1 cellular context compared by ENCODE assay signal in genomic region chr17:77462101-77462500, GRCh38.
A peak's percentile ranks its signal among the peaks of the same experiment; 100 is the strongest.
TF ChIP-seq lines count a peak whose summit lies in the region.

No MANE protein-coding gene starts in this region.

TF ChIP-seq in GM12878, 131 proteins besides CTCF, POLR2A, EP300 and RAD21 (continued from another document and continues in another):
- TF ChIP-seq PRDM15 (CRISPR knock-in tag; IDR thresholded peaks at IDR 0.05) (no peak), HSF1 (IDR thresholded peaks at IDR 0.05; ENCODE audit: low read depth, low read length) (no peak), ZBTB11 (CRISPR knock-in tag; IDR thresholded peaks at IDR 0.05) (no peak), ETV6 (conservative IDR thresholded peaks at IDR 0.05 in 1 of 2, IDR thresholded peaks at IDR 0.05 in 1 of 2; ENCODE audit: borderline replicate concordance in 1 of 2, low read depth in 1 of 2) (peak in 1 of 2 experiments; percentile 92; a peak in 2 of 4 replicates), ZNF592 (IDR thresholded peaks at IDR 0.05) (no peak; the same call in 1 of the 2 replicates), ZNF217 (IDR thresholded peaks at IDR 0.05) (no peak), YBX1 (IDR thresholded peaks at IDR 0.05) (no peak), SPI1 (IDR thresholded peaks at IDR 0.05; ENCODE audit: borderline replicate concordance, insufficient read depth, low read depth, low read length) (no peak), BMI1 (IDR thresholded peaks at IDR 0.05; ENCODE audit: borderline replicate concordance) (no peak), NRF1 (conservative IDR thresholded peaks at IDR 0.05; ENCODE audit: low read depth, low read length) (no peak), CHD2 (IDR thresholded peaks at IDR 0.05; ENCODE audit: borderline replicate concordance, low read depth, low read length) (no peak), ZZZ3 (IDR thresholded peaks at IDR 0.05; ENCODE audit: control insufficient read depth, insufficient read length, low read depth) (no peak), GATAD2B (conservative IDR thresholded peaks at IDR 0.05; ENCODE audit: low read depth) (no peak), TBL1XR1 (IDR thresholded peaks at IDR 0.05; ENCODE audit: low read depth, low read length) (no peak), TCF7 (IDR thresholded peaks at IDR 0.05; ENCODE audit: borderline replicate concordance) (no peak), POU2F2 (IDR thresholded peaks at IDR 0.05; ENCODE audit: borderline replicate concordance, low read depth, low read length) (peak; percentile 47; the same call in 1 of the 3 replicates), CREB1 (IDR thresholded peaks at IDR 0.05; ENCODE audit: low read depth) (peak; percentile 30; the same call in 1 of the 2 replicates), BCL11A (IDR thresholded peaks at IDR 0.05; ENCODE audit: low read depth, low read length) (0 out of 2 replicates have a peak, but pooled peaks have one; percentile 16), CUX1 (IDR thresholded peaks at IDR 0.05; ENCODE audit: insufficient replicate concordance, low read depth, low read length) (no peak), MYC (IDR thresholded peaks at IDR 0.05; ENCODE audit: insufficient read depth, insufficient read length, insufficient replicate concordance, low read length, severe bottlenecking) (no peak), HCFC1 (IDR thresholded peaks at IDR 0.05; ENCODE audit: low read length) (no peak), IRF5 (IDR thresholded peaks at IDR 0.05; ENCODE audit: borderline replicate concordance) (no peak), MAX (IDR thresholded peaks at IDR 0.05; ENCODE audit: low read depth, low read length) (no peak), SRF (IDR thresholded peaks at IDR 0.05; ENCODE audit: low read depth in 2 of 2, low read length in 2 of 2) (no peak), NFXL1 (IDR thresholded peaks at IDR 0.05; ENCODE audit: borderline replicate concordance) (no peak), RBBP5 (conservative IDR thresholded peaks at IDR 0.05) (no peak), SP1 (IDR thresholded peaks at IDR 0.05; ENCODE audit: low read depth, low read length) (no peak), CHD1 (IDR thresholded peaks at IDR 0.05; ENCODE audit: low read depth, low read length) (no peak), CREM (IDR thresholded peaks at IDR 0.05; ENCODE audit: low read depth) (no peak), E2F4 (IDR thresholded peaks at IDR 0.05; ENCODE audit: low read depth, low read length) (no peak), ZNF274 (IDR thresholded peaks at IDR 0.05; ENCODE audit: insufficient read depth, insufficient read length) (no peak)
